ENCODE assay signal across 1 cellular context in the genomic region with DNA sequence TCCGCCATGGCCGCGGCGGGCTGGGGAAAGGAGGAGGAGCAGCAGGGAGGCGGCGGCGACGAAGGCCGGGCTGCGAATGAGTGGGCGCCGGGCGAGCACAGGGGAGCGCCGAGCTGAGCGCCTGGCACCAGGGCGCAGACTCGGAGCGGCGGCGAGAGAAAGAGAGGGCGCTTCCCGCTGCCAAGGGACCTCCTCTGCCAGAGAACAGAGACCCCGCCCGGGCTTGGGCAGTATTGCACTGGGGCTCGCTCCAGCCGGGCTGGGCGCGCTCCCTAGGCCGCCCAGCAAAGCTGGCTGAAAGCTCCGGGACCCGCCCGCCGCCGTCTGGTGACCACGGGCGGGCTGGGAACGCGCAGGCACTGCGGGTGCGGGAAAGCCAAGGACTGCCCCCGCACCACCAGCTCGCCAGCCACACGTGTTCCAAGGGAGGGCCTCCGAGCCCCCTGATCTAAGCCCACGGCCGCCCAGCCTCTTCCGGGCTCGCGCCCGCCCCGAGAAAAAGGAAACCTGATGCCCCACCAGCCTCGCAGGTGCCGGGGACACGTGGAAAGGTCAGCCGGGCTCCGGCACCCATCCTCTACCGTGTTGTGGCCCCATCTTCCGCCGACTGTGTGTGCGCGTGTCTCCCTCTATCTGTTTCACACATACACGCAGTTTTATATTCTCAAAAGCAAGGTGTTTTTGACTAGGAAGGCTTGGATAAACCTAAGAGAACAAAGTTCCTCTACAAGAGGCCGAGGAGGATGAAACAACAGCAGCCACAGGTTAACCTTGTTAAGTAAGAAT.
A peak's percentile ranks its signal among the peaks of the same experiment; 100 is the strongest.
TF ChIP-seq lines count a peak whose summit lies in the region.

A gene (minus strand): TSS at position 140 of the 786 bp plus-strand sequence. CDS start 132 bp downstream, at position 8.

TF ChIP-seq in HepG2, 621 proteins besides CTCF, POLR2A, EP300 and RAD21 (continued from another document and continues in another):
- TF ChIP-seq, protein P1, sequence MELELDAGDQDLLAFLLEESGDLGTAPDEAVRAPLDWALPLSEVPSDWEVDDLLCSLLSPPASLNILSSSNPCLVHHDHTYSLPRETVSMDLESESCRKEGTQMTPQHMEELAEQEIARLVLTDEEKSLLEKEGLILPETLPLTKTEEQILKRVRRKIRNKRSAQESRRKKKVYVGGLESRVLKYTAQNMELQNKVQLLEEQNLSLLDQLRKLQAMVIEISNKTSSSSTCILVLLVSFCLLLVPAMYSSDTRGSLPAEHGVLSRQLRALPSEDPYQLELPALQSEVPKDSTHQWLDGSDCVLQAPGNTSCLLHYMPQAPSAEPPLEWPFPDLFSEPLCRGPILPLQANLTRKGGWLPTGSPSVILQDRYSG (CRISPR knock-in tag; IDR thresholded peaks at IDR 0.05) = no peak
- TF ChIP-seq, protein P2, sequence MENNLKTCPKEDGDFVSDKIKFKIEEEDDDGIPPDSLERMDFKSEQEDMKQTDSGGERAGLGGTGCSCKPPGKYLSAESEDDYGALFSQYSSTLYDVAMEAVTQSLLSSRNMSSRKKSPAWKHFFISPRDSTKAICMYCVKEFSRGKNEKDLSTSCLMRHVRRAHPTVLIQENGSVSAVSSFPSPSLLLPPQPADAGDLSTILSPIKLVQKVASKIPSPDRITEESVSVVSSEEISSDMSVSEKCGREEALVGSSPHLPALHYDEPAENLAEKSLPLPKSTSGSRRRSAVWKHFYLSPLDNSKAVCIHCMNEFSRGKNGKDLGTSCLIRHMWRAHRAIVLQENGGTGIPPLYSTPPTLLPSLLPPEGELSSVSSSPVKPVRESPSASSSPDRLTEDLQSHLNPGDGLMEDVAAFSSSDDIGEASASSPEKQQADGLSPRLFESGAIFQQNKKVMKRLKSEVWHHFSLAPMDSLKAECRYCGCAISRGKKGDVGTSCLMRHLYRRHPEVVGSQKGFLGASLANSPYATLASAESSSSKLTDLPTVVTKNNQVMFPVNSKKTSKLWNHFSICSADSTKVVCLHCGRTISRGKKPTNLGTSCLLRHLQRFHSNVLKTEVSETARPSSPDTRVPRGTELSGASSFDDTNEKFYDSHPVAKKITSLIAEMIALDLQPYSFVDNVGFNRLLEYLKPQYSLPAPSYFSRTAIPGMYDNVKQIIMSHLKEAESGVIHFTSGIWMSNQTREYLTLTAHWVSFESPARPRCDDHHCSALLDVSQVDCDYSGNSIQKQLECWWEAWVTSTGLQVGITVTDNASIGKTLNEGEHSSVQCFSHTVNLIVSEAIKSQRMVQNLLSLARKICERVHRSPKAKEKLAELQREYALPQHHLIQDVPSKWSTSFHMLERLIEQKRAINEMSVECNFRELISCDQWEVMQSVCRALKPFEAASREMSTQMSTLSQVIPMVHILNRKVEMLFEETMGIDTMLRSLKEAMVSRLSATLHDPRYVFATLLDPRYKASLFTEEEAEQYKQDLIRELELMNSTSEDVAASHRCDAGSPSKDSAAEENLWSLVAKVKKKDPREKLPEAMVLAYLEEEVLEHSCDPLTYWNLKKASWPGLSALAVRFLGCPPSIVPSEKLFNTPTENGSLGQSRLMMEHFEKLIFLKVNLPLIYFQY (CRISPR knock-in tag; IDR thresholded peaks at IDR 0.05; ENCODE audit: borderline replicate concordance) = no peak
- TF ChIP-seq TCF7 (IDR thresholded peaks at IDR 0.05; ENCODE audit: low read depth) = peak; percentile 28; the same call in 1 of the 2 replicates
- peak; percentile 75 for TF ChIP-seq NCOA1 (CRISPR knock-in tag; IDR thresholded peaks at IDR 0.05)
- TF ChIP-seq, protein P3, sequence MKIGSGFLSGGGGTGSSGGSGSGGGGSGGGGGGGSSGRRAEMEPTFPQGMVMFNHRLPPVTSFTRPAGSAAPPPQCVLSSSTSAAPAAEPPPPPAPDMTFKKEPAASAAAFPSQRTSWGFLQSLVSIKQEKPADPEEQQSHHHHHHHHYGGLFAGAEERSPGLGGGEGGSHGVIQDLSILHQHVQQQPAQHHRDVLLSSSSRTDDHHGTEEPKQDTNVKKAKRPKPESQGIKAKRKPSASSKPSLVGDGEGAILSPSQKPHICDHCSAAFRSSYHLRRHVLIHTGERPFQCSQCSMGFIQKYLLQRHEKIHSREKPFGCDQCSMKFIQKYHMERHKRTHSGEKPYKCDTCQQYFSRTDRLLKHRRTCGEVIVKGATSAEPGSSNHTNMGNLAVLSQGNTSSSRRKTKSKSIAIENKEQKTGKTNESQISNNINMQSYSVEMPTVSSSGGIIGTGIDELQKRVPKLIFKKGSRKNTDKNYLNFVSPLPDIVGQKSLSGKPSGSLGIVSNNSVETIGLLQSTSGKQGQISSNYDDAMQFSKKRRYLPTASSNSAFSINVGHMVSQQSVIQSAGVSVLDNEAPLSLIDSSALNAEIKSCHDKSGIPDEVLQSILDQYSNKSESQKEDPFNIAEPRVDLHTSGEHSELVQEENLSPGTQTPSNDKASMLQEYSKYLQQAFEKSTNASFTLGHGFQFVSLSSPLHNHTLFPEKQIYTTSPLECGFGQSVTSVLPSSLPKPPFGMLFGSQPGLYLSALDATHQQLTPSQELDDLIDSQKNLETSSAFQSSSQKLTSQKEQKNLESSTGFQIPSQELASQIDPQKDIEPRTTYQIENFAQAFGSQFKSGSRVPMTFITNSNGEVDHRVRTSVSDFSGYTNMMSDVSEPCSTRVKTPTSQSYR (CRISPR knock-in tag; IDR thresholded peaks at IDR 0.05; ENCODE audit: borderline replicate concordance) = no peak
- TF ChIP-seq ZNF549 (CRISPR knock-in tag; IDR thresholded peaks at IDR 0.05) = no peak
- TF ChIP-seq ZNF124 (CRISPR knock-in tag; IDR thresholded peaks at IDR 0.05) = peak; percentile 65; the same call in 1 of the 2 replicates
- peak; percentile 83 for TF ChIP-seq ELF1 (CRISPR knock-in tag; IDR thresholded peaks at IDR 0.05)
- no peak for TF ChIP-seq NBN (conservative IDR thresholded peaks at IDR 0.05)
- TF ChIP-seq, protein P4, sequence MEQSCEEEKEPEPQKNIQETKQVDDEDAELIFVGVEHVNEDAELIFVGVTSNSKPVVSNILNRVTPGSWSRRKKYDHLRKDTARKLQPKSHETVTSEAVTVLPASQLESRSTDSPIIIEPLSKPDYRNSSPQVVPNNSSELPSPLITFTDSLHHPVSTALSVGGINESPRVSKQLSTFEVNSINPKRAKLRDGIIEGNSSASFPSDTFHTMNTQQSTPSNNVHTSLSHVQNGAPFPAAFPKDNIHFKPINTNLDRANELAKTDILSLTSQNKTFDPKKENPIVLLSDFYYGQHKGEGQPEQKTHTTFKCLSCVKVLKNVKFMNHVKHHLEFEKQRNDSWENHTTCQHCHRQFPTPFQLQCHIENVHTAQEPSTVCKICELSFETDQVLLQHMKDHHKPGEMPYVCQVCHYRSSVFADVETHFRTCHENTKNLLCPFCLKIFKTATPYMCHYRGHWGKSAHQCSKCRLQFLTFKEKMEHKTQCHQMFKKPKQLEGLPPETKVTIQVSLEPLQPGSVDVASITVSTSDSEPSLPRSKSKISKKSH (CRISPR knock-in tag; IDR thresholded peaks at IDR 0.05; ENCODE audit: borderline replicate concordance) = peak; percentile 49; the same call in 1 of the 2 replicates
- TF ChIP-seq, protein P5, sequence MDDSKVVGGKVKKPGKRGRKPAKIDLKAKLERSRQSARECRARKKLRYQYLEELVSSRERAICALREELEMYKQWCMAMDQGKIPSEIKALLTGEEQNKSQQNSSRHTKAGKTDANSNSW (CRISPR knock-in tag; IDR thresholded peaks at IDR 0.05; ENCODE audit: borderline replicate concordance) = no peak
- peak; percentile 86 for TF ChIP-seq THAP11 (CRISPR knock-in tag; IDR thresholded peaks at IDR 0.05)
- TF ChIP-seq MIXL1 (CRISPR knock-in tag; IDR thresholded peaks at IDR 0.05) = no peak
- peak; percentile 95 for TF ChIP-seq ZNF501 (CRISPR knock-in tag; IDR thresholded peaks at IDR 0.05)
- TF ChIP-seq CENPT (CRISPR knock-in tag; IDR thresholded peaks at IDR 0.05; ENCODE audit: low read depth) = no peak
- peak; percentile 76 for TF ChIP-seq XRCC5 (optimal IDR thresholded peaks at IDR 0.05; ENCODE audit: low read length)
- TF ChIP-seq, protein P6, sequence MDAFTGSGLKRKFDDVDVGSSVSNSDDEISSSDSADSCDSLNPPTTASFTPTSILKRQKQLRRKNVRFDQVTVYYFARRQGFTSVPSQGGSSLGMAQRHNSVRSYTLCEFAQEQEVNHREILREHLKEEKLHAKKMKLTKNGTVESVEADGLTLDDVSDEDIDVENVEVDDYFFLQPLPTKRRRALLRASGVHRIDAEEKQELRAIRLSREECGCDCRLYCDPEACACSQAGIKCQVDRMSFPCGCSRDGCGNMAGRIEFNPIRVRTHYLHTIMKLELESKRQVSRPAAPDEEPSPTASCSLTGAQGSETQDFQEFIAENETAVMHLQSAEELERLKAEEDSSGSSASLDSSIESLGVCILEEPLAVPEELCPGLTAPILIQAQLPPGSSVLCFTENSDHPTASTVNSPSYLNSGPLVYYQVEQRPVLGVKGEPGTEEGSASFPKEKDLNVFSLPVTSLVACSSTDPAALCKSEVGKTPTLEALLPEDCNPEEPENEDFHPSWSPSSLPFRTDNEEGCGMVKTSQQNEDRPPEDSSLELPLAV (CRISPR knock-in tag; conservative IDR thresholded peaks at IDR 0.05; ENCODE audit: low read depth) = no peak
- TF ChIP-seq, protein P7, sequence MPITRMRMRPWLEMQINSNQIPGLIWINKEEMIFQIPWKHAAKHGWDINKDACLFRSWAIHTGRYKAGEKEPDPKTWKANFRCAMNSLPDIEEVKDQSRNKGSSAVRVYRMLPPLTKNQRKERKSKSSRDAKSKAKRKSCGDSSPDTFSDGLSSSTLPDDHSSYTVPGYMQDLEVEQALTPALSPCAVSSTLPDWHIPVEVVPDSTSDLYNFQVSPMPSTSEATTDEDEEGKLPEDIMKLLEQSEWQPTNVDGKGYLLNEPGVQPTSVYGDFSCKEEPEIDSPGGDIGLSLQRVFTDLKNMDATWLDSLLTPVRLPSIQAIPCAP (CRISPR knock-in tag; IDR thresholded peaks at IDR 0.05; ENCODE audit: low read depth) = no peak
- peak; percentile 73 for TF ChIP-seq U2AF1 (optimal IDR thresholded peaks at IDR 0.05; ENCODE audit: low read depth, low read length)
- no peak; the same call in 1 of the 2 replicates for TF ChIP-seq ZNF274 (CRISPR knock-in tag; IDR thresholded peaks at IDR 0.05)
- TF ChIP-seq ZBTB7B (CRISPR knock-in tag; IDR thresholded peaks at IDR 0.05) = peak; percentile 92
- no peak; the same call in none of the 2 replicates for TF ChIP-seq ZNF792 (CRISPR knock-in tag; IDR thresholded peaks at IDR 0.05)
- peak; percentile 69; the same call in 1 of the 2 replicates for TF ChIP-seq ZNF598 (CRISPR knock-in tag; IDR thresholded peaks at IDR 0.05; ENCODE audit: borderline replicate concordance)
- TF ChIP-seq ZFP41 (CRISPR knock-in tag; IDR thresholded peaks at IDR 0.05; ENCODE audit: borderline replicate concordance) = no peak
- TF ChIP-seq, protein P8, sequence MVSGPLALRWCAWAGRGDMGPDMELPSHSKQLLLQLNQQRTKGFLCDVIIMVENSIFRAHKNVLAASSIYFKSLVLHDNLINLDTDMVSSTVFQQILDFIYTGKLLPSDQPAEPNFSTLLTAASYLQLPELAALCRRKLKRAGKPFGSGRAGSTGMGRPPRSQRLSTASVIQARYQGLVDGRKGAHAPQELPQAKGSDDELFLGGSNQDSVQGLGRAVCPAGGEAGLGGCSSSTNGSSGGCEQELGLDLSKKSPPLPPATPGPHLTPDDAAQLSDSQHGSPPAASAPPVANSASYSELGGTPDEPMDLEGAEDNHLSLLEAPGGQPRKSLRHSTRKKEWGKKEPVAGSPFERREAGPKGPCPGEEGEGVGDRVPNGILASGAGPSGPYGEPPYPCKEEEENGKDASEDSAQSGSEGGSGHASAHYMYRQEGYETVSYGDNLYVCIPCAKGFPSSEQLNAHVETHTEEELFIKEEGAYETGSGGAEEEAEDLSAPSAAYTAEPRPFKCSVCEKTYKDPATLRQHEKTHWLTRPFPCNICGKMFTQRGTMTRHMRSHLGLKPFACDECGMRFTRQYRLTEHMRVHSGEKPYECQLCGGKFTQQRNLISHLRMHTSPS (CRISPR knock-in tag; IDR thresholded peaks at IDR 0.05; ENCODE audit: low read depth) = peak; percentile 91
- no peak for TF ChIP-seq SMARCC2 (IDR thresholded peaks at IDR 0.05)
- TF ChIP-seq KLF15 (CRISPR knock-in tag; IDR thresholded peaks at IDR 0.05; ENCODE audit: borderline replicate concordance) = no peak
- peak; percentile 51; the same call in 1 of the 2 replicates for TF ChIP-seq CREM (IDR thresholded peaks at IDR 0.05)
- no peak for TF ChIP-seq CREM (CRISPR knock-in tag; IDR thresholded peaks at IDR 0.05)
- no peak for TF ChIP-seq MAFG (CRISPR knock-in tag; IDR thresholded peaks at IDR 0.05)
- 0 out of 2 replicates have a peak, but pooled peaks have one; percentile 48 for TF ChIP-seq ZNF780A (CRISPR knock-in tag; IDR thresholded peaks at IDR 0.05)
- TF ChIP-seq ZNF614 (CRISPR knock-in tag; IDR thresholded peaks at IDR 0.05; ENCODE audit: borderline replicate concordance) = no peak
- no peak for TF ChIP-seq THYN1 (CRISPR knock-in tag; IDR thresholded peaks at IDR 0.05; ENCODE audit: borderline replicate concordance, low read depth)
- TF ChIP-seq KDM2A (CRISPR knock-in tag; IDR thresholded peaks at IDR 0.05; ENCODE audit: borderline replicate concordance, low read depth) = peak; percentile 81
- TF ChIP-seq, protein P9, sequence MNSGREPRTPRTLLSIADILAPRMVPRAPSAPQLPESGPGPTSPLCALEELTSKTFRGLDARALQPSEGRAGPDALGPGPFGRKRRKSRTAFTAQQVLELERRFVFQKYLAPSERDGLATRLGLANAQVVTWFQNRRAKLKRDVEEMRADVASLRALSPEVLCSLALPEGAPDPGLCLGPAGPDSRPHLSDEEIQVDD (CRISPR knock-in tag; IDR thresholded peaks at IDR 0.05; ENCODE audit: borderline replicate concordance) = no peak
- TF ChIP-seq SETDB1 (CRISPR knock-in tag; IDR thresholded peaks at IDR 0.05; ENCODE audit: borderline replicate concordance) = no peak
- no peak for TF ChIP-seq RBM22 (optimal IDR thresholded peaks at IDR 0.05; ENCODE audit: low read length)
- peak; percentile 75; the same call in 1 of the 2 replicates for TF ChIP-seq PAX8 (CRISPR knock-in tag; IDR thresholded peaks at IDR 0.05; ENCODE audit: borderline replicate concordance)
- TF ChIP-seq ZNF672 (CRISPR knock-in tag; IDR thresholded peaks at IDR 0.05) = no peak
- no peak for TF ChIP-seq ZNF7 (CRISPR knock-in tag; IDR thresholded peaks at IDR 0.05)
- TF ChIP-seq MED8 (CRISPR knock-in tag; IDR thresholded peaks at IDR 0.05; ENCODE audit: insufficient replicate concordance) = no peak
- TF ChIP-seq HHEX (CRISPR knock-in tag; IDR thresholded peaks at IDR 0.05) = no peak
- TF ChIP-seq BHLHE40 (IDR thresholded peaks at IDR 0.05; ENCODE audit: low read length) = peak; percentile 87
